In genomic region chr21:45488839-45489479, GRCh38 we compare ENCODE assay signal across 23 cellular contexts. TPM values are rescaled to one million over a fixed set of nuclear protein-coding genes. Genes with fewer than 3 reads are reported as not detected.
DNase-seq lines count a peak whose midpoint lies in the region; ATAC-seq and TF ChIP-seq lines count a peak whose summit lies in the region.
"Had no signal": no experiment of that assay in that cellular context is flagged by ENCODE, and none has a peak within 500 bp of the region (broad histone marks: within the 10 kb centered on the region; RNA-seq: fewer than 3 reads in every experiment).

No MANE protein-coding gene starts in this region.

- H3K27ac ChIP-seq in upper lobe of right lung: no peak overlapping the region
- H3K27ac ChIP-seq: thoracic aorta had no signal

- POLR2A ChIA-PET in HEK293T (lab: Yijun Ruan, JAX): no interaction called here

- H3K36me3 ChIP-seq in upper lobe of right lung: no peaks in the 10 kb centered on the region

- no peak for TF ChIP-seq CTCF in progenitor cell of endocrine pancreas (IDR thresholded peaks at IDR 0.05; ENCODE audit: unreplicated experiment)
- TF ChIP-seq CTCF in glutamatergic neuron (IDR thresholded peaks at IDR 0.05; ENCODE audit: partially characterized antibody, unreplicated experiment): no peak
- TF ChIP-seq CTCF in upper lobe of right lung (IDR thresholded peaks at IDR 0.05): no peak

- ATAC-seq in upper lobe of right lung: no peak
- ATAC-seq: natural killer cell; sciatic nerve; stimulated activated naive CD8-positive, alpha-beta T cell treated with anti-CD3 and anti-CD28 coated beads, Interleukin-15, Interleukin-2, amounts not matched to agents 100 U/mL and 50 U/mL, for 24 hours had no signal

- peaks cover 2% of the 10 kb centered on the region for H3K4me1 Mint-ChIP-seq in progenitor cell of endocrine pancreas (ENCODE audit: low read depth)
- H3K4me1 Mint-ChIP-seq in glutamatergic neuron (ENCODE audit: low read depth, unreplicated experiment): peaks cover 5% of the 10 kb centered on the region
- H3K4me1 Mint-ChIP-seq: central memory CD8-positive, alpha-beta T cell had no signal

- no peaks in the 10 kb centered on the region for H3K4me1 ChIP-seq in upper lobe of right lung

- H3K4me3 Mint-ChIP-seq in progenitor cell of endocrine pancreas (ENCODE audit: low read depth): no peak overlapping the region
- no peak overlapping the region for H3K4me3 Mint-ChIP-seq in glutamatergic neuron (ENCODE audit: unreplicated experiment)
- H3K4me3 Mint-ChIP-seq: activated naive CD8-positive, alpha-beta T cell; central memory CD8-positive, alpha-beta T cell; natural killer cell had no signal

- no peaks in the 10 kb centered on the region for H3K27me3 ChIP-seq in upper lobe of right lung

- H3K9me3 Mint-ChIP-seq in progenitor cell of endocrine pancreas (ENCODE audit: low read depth) (no peaks in the 10 kb centered on the region), glutamatergic neuron (ENCODE audit: unreplicated experiment) (peaks cover 7% of the 10 kb centered on the region)
- H3K9me3 Mint-ChIP-seq: CD4-positive, alpha-beta T cell; central memory CD8-positive, alpha-beta T cell; natural killer cell had no signal

- H3K27ac Mint-ChIP-seq in progenitor cell of endocrine pancreas (peak overlapping the region; percentile 50), glutamatergic neuron (ENCODE audit: unreplicated experiment) (no peak overlapping the region)
- H3K27ac Mint-ChIP-seq: activated naive CD8-positive, alpha-beta T cell; natural killer cell had no signal

- H3K4me3 ChIP-seq in upper lobe of right lung: no peak overlapping the region
- H3K4me3 ChIP-seq: thoracic aorta had no signal

- no peaks in the 10 kb centered on the region for H3K9me3 ChIP-seq in upper lobe of right lung
- H3K9me3 ChIP-seq: thoracic aorta had no signal

- CTCF ChIA-PET in HEK293T (lab: Yijun Ruan, JAX): no interaction called here

- H3K27me3 Mint-ChIP-seq in progenitor cell of endocrine pancreas (no peaks in the 10 kb centered on the region), glutamatergic neuron (ENCODE audit: unreplicated experiment) (peaks cover 14% of the 10 kb centered on the region)
- H3K27me3 Mint-ChIP-seq: activated naive CD8-positive, alpha-beta T cell; CD4-positive, alpha-beta T cell; central memory CD8-positive, alpha-beta T cell had no signal

- peaks cover 9% of the 10 kb centered on the region for H3K36me3 Mint-ChIP-seq in progenitor cell of endocrine pancreas (ENCODE audit: insufficient read depth)
- peaks cover 6% of the 10 kb centered on the region for H3K36me3 Mint-ChIP-seq in glutamatergic neuron (ENCODE audit: unreplicated experiment)
- H3K36me3 Mint-ChIP-seq: activated naive CD8-positive, alpha-beta T cell; natural killer cell had no signal

- intact Hi-C loops in upper lobe of right lung (cut with DNase I): no loop called here

- peak; percentile 48 for DNase-seq in HEK293T (ENCODE audit: extremely low spot score)
- DNase-seq in NCI-H69 (lab: John Stamatoyannopoulos, UW): peak; percentile 77
- peak; percentile 28 for DNase-seq in iPS DF 19.7 (ENCODE audit: low read depth, low spot score)
- DNase-seq in progenitor cell of endocrine pancreas (ENCODE audit: low spot score, unreplicated experiment): no peak
- no peak for DNase-seq in glutamatergic neuron
- no peak for DNase-seq in upper lobe of right lung
- DNase-seq in stimulated activated CD4-positive, alpha-beta T cell treated with anti-CD3 and anti-CD28 coated beads, Interleukin-4, amount 100 ng/mL, for 24 hours: no peak
- DNase-seq: activated CD4-positive, alpha-beta T cell treated with anti-CD3 and anti-CD28 coated beads, Interleukin-2, amount 50 U/mL, for 48 hours; CD4-positive, alpha-beta T cell; DMS 273 treated with DMSO at 0.1 percent for 48 hours; erythroblast; foreskin fibroblast; islet precursor cell; Kasumi-1; natural killer cell; NCI-H2029 treated with DMSO at 0.1 percent for 48 hours; NCI-H510A; NK-92 treated with Interleukin-12 subunit alpha and Interleukin-12 subunit beta, amount 100 ng/mL, for 24 hours; stimulated activated naive CD8-positive, alpha-beta T cell treated with anti-CD3 and anti-CD28 coated beads, Interleukin-15, Interleukin-2, amounts not matched to agents 100 U/mL and 50 U/mL, for 24 hours had no signal

TF ChIP-seq in HEK293T, 16 proteins besides CTCF, POLR2A, EP300 and RAD21:
- TF ChIP-seq HDGF (IDR thresholded peaks at IDR 0.05; ENCODE audit: borderline replicate concordance) (0 out of 2 replicates have a peak, but pooled peaks have one; percentile 50), SP1 (IDR thresholded peaks at IDR 0.05) (no peak)

RNA-seq across cellular contexts. Expression of gene SLC19A1, which starts 53.3 kb away (rescaled TPM):
- total RNA-seq in progenitor cell of endocrine pancreas: 25.6 and 28.5 TPM in 2 replicates
- total RNA-seq in glutamatergic neuron (ENCODE audit: unreplicated experiment): 53.3 TPM
- total RNA-seq in upper lobe of right lung: 39.3 TPM

Comparison
In these comparisons a context has a peak if more than half of its experiments do, and no peak if none do; other contexts are left out.
1. DNase-seq: peak in HEK293T (single experiment), NCI-H69 (single experiment) and iPS DF 19.7 (single experiment); none in progenitor cell of endocrine pancreas (single experiment), glutamatergic neuron (single experiment), upper lobe of right lung (single experiment) and stimulated activated CD4-positive, alpha-beta T cell treated with anti-CD3 and anti-CD28 coated beads, Interleukin-4, amount 100 ng/mL, for 24 hours (single experiment).